8 cellular contexts compared by ENCODE assay signal in the genomic region with DNA sequence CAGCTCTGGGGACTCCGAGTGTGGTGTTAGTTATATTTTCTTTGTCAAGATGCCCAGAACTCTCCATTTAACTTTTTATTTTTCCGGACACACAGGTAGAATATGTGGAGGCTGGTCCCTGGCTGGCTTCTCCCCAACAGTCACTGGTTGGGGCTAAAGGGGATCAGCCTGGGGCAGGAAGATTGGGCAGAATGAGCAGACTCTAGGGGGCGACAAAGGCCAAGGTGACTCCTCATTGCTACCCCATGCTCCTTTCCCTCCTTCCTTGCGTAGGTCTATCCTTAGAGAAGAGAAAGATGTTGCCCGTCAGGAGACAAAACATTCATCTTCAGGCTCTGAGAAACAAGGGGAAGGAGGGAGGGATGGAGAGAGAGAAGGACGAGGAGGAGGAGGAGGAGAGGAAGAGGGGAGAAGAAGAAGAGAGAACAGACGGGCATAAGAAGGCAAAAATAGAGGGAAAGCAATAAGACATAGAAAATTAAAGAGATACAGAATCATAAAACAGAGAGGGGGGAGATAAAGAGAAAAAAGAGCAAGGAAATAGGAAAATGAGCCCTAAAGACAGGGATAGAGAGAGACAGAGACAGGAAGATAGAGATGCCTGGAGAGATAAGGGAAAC.
DNase-seq lines count a peak whose midpoint lies in the region; ATAC-seq and TF ChIP-seq lines count a peak whose summit lies in the region.

No MANE protein-coding gene starts in this region.

- peaks cover 46% of the 10 kb centered on the region for H3K27me3 Mint-ChIP-seq in activated T-cell treated with anti-CD3 and anti-CD28 coated beads, Interleukin-2, amount 50 U/mL, for 4 hours (ENCODE audit: low read depth)

- H3K9me3 Mint-ChIP-seq in activated T-cell treated with anti-CD3 and anti-CD28 coated beads, Interleukin-2, amount 50 U/mL, for 4 hours = peaks cover 21% of the 10 kb centered on the region

- TF ChIP-seq CTCF in GM12872 (IDR thresholded peaks at IDR 0.05; ENCODE audit: insufficient read depth, low read depth, low read length) (peak; percentile 39; the same call in 1 of the 3 replicates), Panc1 (IDR thresholded peaks at IDR 0.05) (peak; percentile 78), foreskin keratinocyte (conservative IDR thresholded peaks at IDR 0.05) (peak; percentile 76), omental fat pad (IDR thresholded peaks at IDR 0.05) (no peak)

- H3K36me3 Mint-ChIP-seq in activated T-cell treated with anti-CD3 and anti-CD28 coated beads, Interleukin-2, amount 50 U/mL, for 4 hours (ENCODE audit: insufficient read depth) = no peaks in the 10 kb centered on the region

- ATAC-seq in Panc1 (peak; percentile 86), foreskin keratinocyte (peak; percentile 67), omental fat pad (ENCODE audit: low FRiP score) (no peak)
- no peak for ATAC-seq in activated T-cell treated with anti-CD3 and anti-CD28 coated beads, Interleukin-2, amount 50 U/mL, for 4 hours

- H3K4me1 ChIP-seq in Panc1 (ENCODE audit: control insufficient read depth, insufficient read depth, low read length) = no peaks in the 10 kb centered on the region
- H3K4me1 ChIP-seq in foreskin keratinocyte = no peaks in the 10 kb centered on the region

- POLR2A ChIA-PET in Panc1 (lab: Charles Lee) = no interaction called here

- H3K9me3 ChIP-seq in Panc1 (ENCODE audit: control insufficient read depth, insufficient read depth, low read depth, low read length) = peaks cover 3% of the 10 kb centered on the region; the same call in 1 of the 2 replicates

- H3K4me1 Mint-ChIP-seq in activated T-cell treated with anti-CD3 and anti-CD28 coated beads, Interleukin-2, amount 50 U/mL, for 4 hours (ENCODE audit: low read depth) = no peaks in the 10 kb centered on the region

- DNase-seq in ACHN (peak; percentile 27), Panc1 (ENCODE audit: low read depth, low spot score) (no peak), foreskin keratinocyte (peak in 1 of 2 donors; percentile 22), omental fat pad (ENCODE audit: low spot score) (no peak)
- DNase-seq in activated T-cell treated with anti-CD3 and anti-CD28 coated beads, Interleukin-2, amount 50 U/mL, for 4 hours = no peak
- no peak for DNase-seq in stimulated activated CD4-positive, alpha-beta T cell treated with anti-CD3 and anti-CD28 coated beads, Interleukin-4, amount 100 ng/mL, for 4 hours
- DNase-seq in activated T-cell treated with anti-CD3 and anti-CD28 coated beads, Interleukin-2, amount 50 U/mL, for 48 hours = no peak

- in situ Hi-C loops in ACHN (cut with HindIII; ENCODE audit: low pct_ligation_motif_present, low pct_unique_long_range_greater_than_20kb, low sequenced_read_pairs) = no loop called here
- in situ Hi-C loops in Panc1 (cut with HindIII; ENCODE audit: low pct_unique_long_range_greater_than_20kb, low sequenced_read_pairs) = no loop called here

- intact Hi-C loops in Panc1 (cut with micrococcal nuclease; ENCODE audit: unreplicated experiment) = loop anchor here (5.0 kb wide), 2 partner anchors 185 to 200 kb away; no protein-coding TSS in a partner anchor

- no peak overlapping the region for H3K4me3 Mint-ChIP-seq in activated T-cell treated with anti-CD3 and anti-CD28 coated beads, Interleukin-2, amount 50 U/mL, for 4 hours

- no peaks in the 10 kb centered on the region for H3K36me3 ChIP-seq in Panc1 (ENCODE audit: control insufficient read depth, insufficient read depth, low read length)

- H3K27ac ChIP-seq in Panc1 (ENCODE audit: low read length) (no peak overlapping the region), foreskin keratinocyte (no peak overlapping the region)

- CTCF ChIA-PET in Panc1 (lab: Charles Lee) = interaction anchor here (0.6 to 2.1 kb wide), 3 partner anchors 177 to 323 kb away, joined by 3 to 11 read pairs (median 6); no protein-coding TSS in a partner anchor

- H3K27me3 ChIP-seq in Panc1 (ENCODE audit: control insufficient read depth, insufficient read depth, low read length) (peaks cover 2% of the 10 kb centered on the region; the same call in 1 of the 2 replicates), foreskin keratinocyte (peaks cover 68% of the 10 kb centered on the region)

- no peak overlapping the region for H3K4me3 ChIP-seq in Panc1 (ENCODE audit: low read depth in 2 of 2, low read length in 2 of 2)

- no TSS peak for BruUV-seq in Panc1 (replicated peaks; lab: Mats Ljungman, UMichigan)

Comparison
In these comparisons a context has a peak if more than half of its experiments do, and no peak if none do; other contexts are left out.
1. CTCF ChIP-seq: peak in GM12872 (single experiment), Panc1 (single experiment) and foreskin keratinocyte (single experiment); none in omental fat pad (0 of 3).
2. ATAC-seq: peak in Panc1 (single experiment) and foreskin keratinocyte (single experiment); none in activated T-cell treated with anti-CD3 and anti-CD28 coated beads, Interleukin-2, amount 50 U/mL, for 4 hours (0 of 2) and omental fat pad (single experiment).